In genomic region chr11:2827792-2828191, GRCh38 we compare ENCODE assay signal across 17 cellular contexts. TPM values are rescaled to one million over a fixed set of nuclear protein-coding genes. Genes with fewer than 3 reads are reported as not detected.
A peak's percentile ranks its signal among the peaks of the same experiment; 100 is the strongest.
DNase-seq lines count a peak whose midpoint lies in the region; ATAC-seq and TF ChIP-seq lines count a peak whose summit lies in the region.
"Had no signal": no experiment of that assay in that cellular context is flagged by ENCODE, and none has a peak within 500 bp of the region (broad histone marks: within the 10 kb centered on the region; RNA-seq: fewer than 3 reads in every experiment).

No MANE protein-coding gene starts in this region.

- H3K27ac Mint-ChIP-seq in neural progenitor cell (no peak overlapping the region), type B pancreatic cell (peak overlapping the region; percentile 35)
- H3K27ac Mint-ChIP-seq: CD8-positive, alpha-beta memory T cell had no signal

- H3K4me3 ChIP-seq in left ventricle myocardium inferior (no peak overlapping the region), neural progenitor cell (no peak overlapping the region)

- TF ChIP-seq CTCF in left ventricle myocardium inferior (IDR thresholded peaks at IDR 0.05; ENCODE audit: borderline replicate concordance) = no peak
- no peak for TF ChIP-seq CTCF in neural progenitor cell (IDR thresholded peaks at IDR 0.05)
- TF ChIP-seq CTCF in type B pancreatic cell (conservative IDR thresholded peaks at IDR 0.05) = no peak

- H3K4me1 Mint-ChIP-seq in neural progenitor cell = peaks cover 28% of the 10 kb centered on the region
- H3K4me1 Mint-ChIP-seq in type B pancreatic cell (ENCODE audit: unreplicated experiment) = peaks cover 28% of the 10 kb centered on the region
- H3K4me1 Mint-ChIP-seq: CD8-positive, alpha-beta memory T cell had no signal

- peaks cover 20% of the 10 kb centered on the region for H3K27me3 Mint-ChIP-seq in neural progenitor cell (ENCODE audit: insufficient read depth, low read depth)
- H3K27me3 Mint-ChIP-seq in type B pancreatic cell = no peaks in the 10 kb centered on the region

- H3K36me3 Mint-ChIP-seq in neural progenitor cell (peaks cover 10% of the 10 kb centered on the region), type B pancreatic cell (peaks cover 13% of the 10 kb centered on the region)

- H3K4me3 Mint-ChIP-seq in neural progenitor cell = peak overlapping the region; percentile 34
- H3K4me3 Mint-ChIP-seq in type B pancreatic cell = no peak overlapping the region
- H3K4me3 Mint-ChIP-seq: CD8-positive, alpha-beta memory T cell; HFFc6 had no signal

- H3K27me3 ChIP-seq in left ventricle myocardium inferior (ENCODE audit: low read depth) (no peaks in the 10 kb centered on the region), neural progenitor cell (no peaks in the 10 kb centered on the region)
- H3K27me3 ChIP-seq: BE2C had no signal

- peak overlapping the region; percentile 94 for H3K27ac ChIP-seq in left ventricle myocardium inferior (replicated peaks)
- no peak overlapping the region for H3K27ac ChIP-seq in neural progenitor cell
- H3K27ac ChIP-seq: 22Rv1 had no signal

- H3K4me1 ChIP-seq in left ventricle myocardium inferior (peaks cover 83% of the 10 kb centered on the region), neural progenitor cell (peaks cover 14% of the 10 kb centered on the region)
- H3K4me1 ChIP-seq: BE2C had no signal

- H3K9ac ChIP-seq in neural progenitor cell = no peak overlapping the region

- no peaks in the 10 kb centered on the region for H3K79me2 ChIP-seq in neural progenitor cell (ENCODE audit: low read depth)

- peak; percentile 33 for DNase-seq in Right ventricle myocardium inferior (ENCODE audit: missing footprints)
- no peak for DNase-seq in cardiac septum (ENCODE audit: low spot score)
- DNase-seq in left ventricle myocardium inferior = peak; percentile 9
- DNase-seq in neural progenitor cell (ENCODE audit: low spot score) = no peak
- DNase-seq in type B pancreatic cell (ENCODE audit: extremely low spot score, unreplicated experiment) = no peak
- no peak for DNase-seq in ACHN
- DNase-seq: BE2C; CD8-positive, alpha-beta memory T cell; NCI-H1930; NCI-H446; NCI-H69; NK-92 treated with Interleukin-12 subunit alpha and Interleukin-12 subunit beta, amount 100 ng/mL, for 24 hours; OCI-M1 had no signal

- peaks cover 18% of the 10 kb centered on the region for H3K9me3 ChIP-seq in left ventricle myocardium inferior (replicated peaks)
- peaks cover 6% of the 10 kb centered on the region for H3K9me3 ChIP-seq in neural progenitor cell (ENCODE audit: low read depth)
- H3K9me3 ChIP-seq: BE2C had no signal

- no peak overlapping the region for H3K4me2 ChIP-seq in neural progenitor cell

- peaks cover 38% of the 10 kb centered on the region for H3K9me3 Mint-ChIP-seq in neural progenitor cell
- peaks cover 24% of the 10 kb centered on the region for H3K9me3 Mint-ChIP-seq in type B pancreatic cell

- H2AFZ ChIP-seq in neural progenitor cell (replicated peaks) = no peak overlapping the region

- H4K20me1 ChIP-seq in neural progenitor cell (ENCODE audit: low read depth) = no peaks in the 10 kb centered on the region

- in situ Hi-C loops in ACHN (cut with HindIII; ENCODE audit: low pct_ligation_motif_present, low pct_unique_long_range_greater_than_20kb, low sequenced_read_pairs) = no loop called here

- ATAC-seq in Right ventricle myocardium inferior (no peak), GM19395 (IDR thresholded peaks at IDR 0.05; ENCODE audit: unreplicated experiment) (no peak), esophagus mucosa (no peak)

- no peaks in the 10 kb centered on the region for H3K36me3 ChIP-seq in left ventricle myocardium inferior
- H3K36me3 ChIP-seq in neural progenitor cell = no peaks in the 10 kb centered on the region
- H3K36me3 ChIP-seq: BE2C had no signal

- intact Hi-C loops in Right ventricle myocardium inferior (cut with DNase I) (loop anchor here (2.0 kb wide), 1 partner anchor 41 kb away; no protein-coding TSS in a partner anchor), cardiac septum (cut with DNase I) (no loop called here), left ventricle myocardium inferior (cut with micrococcal nuclease) (no loop called here)

- no peaks in the 10 kb centered on the region for H3F3A ChIP-seq in neural progenitor cell (ENCODE audit: low read depth)

RNA-seq across cellular contexts. Expression of gene CDKN1C, which starts 57.8 kb away (rescaled TPM):
- 40.0 TPM for total RNA-seq in Right ventricle myocardium inferior
- 11.5 TPM for total RNA-seq in cardiac septum
- total RNA-seq in left ventricle myocardium inferior = 33.0 TPM
- 47.8 and 49.3 TPM in 2 replicates for total RNA-seq in neural progenitor cell (ENCODE audit: low replicate concordance)
- total RNA-seq in type B pancreatic cell (ENCODE audit: low replicate concordance) = 108 and 140 TPM in 2 replicates
- 3.5 TPM for total RNA-seq in esophagus mucosa

Comparison
In these comparisons a context has a peak if more than half of its experiments do, and no peak if none do; other contexts are left out.
1. DNase-seq: peak in Right ventricle myocardium inferior (single experiment) and left ventricle myocardium inferior (single experiment); none in cardiac septum (single experiment), neural progenitor cell (single experiment), type B pancreatic cell (single experiment) and ACHN (single experiment).